Comparison of ENCODE assay signal across 14 cellular contexts in the genomic region with DNA sequence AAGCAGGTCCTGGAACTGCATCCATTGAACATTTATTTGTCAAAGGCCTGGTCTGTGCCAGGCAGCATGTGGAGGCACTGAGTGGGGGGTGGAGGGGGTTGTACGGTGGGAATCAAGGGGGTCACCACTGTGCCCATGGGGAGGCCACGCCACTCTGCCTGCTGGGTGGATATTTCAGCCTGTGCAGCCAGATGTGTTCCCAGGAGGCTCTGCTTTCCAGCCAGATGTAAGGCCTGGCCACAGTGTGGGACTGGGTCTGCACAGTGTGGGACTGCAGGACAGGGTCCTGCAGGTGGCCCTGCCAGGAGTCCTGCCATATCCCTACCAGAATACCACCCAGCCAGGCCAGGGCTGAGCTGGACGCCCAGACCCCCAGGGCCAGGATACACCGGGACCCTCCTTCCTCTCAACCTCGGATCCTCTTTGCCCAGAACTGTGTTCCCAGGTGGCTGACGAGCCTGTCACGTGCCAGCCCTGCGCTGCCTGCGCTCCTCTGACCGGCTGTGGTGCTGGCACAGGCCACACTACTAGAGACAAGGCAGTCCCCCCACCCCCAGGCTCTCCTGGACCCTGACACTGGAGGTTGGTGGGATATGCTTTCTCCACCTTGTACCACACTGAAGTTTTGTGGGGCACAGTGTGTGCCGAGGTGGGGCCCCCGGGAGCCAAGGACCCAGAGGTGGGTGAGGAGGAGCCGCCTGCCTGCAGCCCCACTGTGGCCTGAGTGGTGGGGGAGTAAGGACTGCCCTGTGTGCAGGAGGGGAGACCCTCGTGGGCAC. TPM values are rescaled to one million over a fixed set of nuclear protein-coding genes. Genes with fewer than 3 reads are reported as not detected.
A peak's percentile ranks its signal among the peaks of the same experiment; 100 is the strongest.
DNase-seq lines count a peak whose midpoint lies in the region; ATAC-seq and TF ChIP-seq lines count a peak whose summit lies in the region.
"Had no signal": no experiment of that assay in that cellular context is flagged by ENCODE, and none has a peak within 500 bp of the region (broad histone marks: within the 10 kb centered on the region; RNA-seq: fewer than 3 reads in every experiment).

No MANE protein-coding gene starts in this region.

- peaks cover 44 to 69% (median 58%) of the 10 kb centered on the region in 4 donors for H3K4me1 ChIP-seq in stomach

- H3K9me3 Mint-ChIP-seq in activated CD4-positive, alpha-beta T cell treated with anti-CD3 and anti-CD28 coated beads, Interleukin-2, amount 10 ng/mL, durations not matched to agents 7 days and 5 days: no peaks in the 10 kb centered on the region
- H3K9me3 Mint-ChIP-seq: activated naive CD4-positive, alpha-beta T cell treated with anti-CD3 and anti-CD28 coated beads, Interleukin-2, amount 50 U/mL, for 24 hours; naive thymus-derived CD8-positive, alpha-beta T cell had no signal

- intact Hi-C loops in stomach (cut with DNase I; ENCODE audit: low total_unique reads): no loop called here

- H3K36me3 ChIP-seq in stomach: peaks cover 41 to 81% (median 77%) of the 10 kb centered on the region in 4 donors

- no peak for DNase-seq in activated CD4-positive, alpha-beta T cell treated with anti-CD3 and anti-CD28 coated beads, Interleukin-2, amount 10 ng/mL, durations not matched to agents 7 days and 5 days
- no peak for DNase-seq in activated CD4-positive, alpha-beta T cell treated with anti-CD3 and anti-CD28 coated beads, Interleukin-2, amount 50 U/mL, for 4 hours
- DNase-seq in T-helper 17 cell (no peak), islet precursor cell (peak; percentile 47), stomach (no peak), amniotic stem cell (lab: John Stamatoyannopoulos, UW) (no peak), kidney glomerular epithelial cell (lab: John Stamatoyannopoulos, UW) (no peak)
- DNase-seq: 8988T, DMS79, SHP77 had no signal

- peaks cover 18% of the 10 kb centered on the region for H3K36me3 Mint-ChIP-seq in activated CD4-positive, alpha-beta T cell treated with anti-CD3 and anti-CD28 coated beads, Interleukin-2, amount 10 ng/mL, durations not matched to agents 7 days and 5 days (ENCODE audit: low read depth)
- no peaks in the 10 kb centered on the region for H3K36me3 Mint-ChIP-seq in T-helper 17 cell (ENCODE audit: low read depth)
- H3K36me3 Mint-ChIP-seq: activated naive CD4-positive, alpha-beta T cell treated with anti-CD3 and anti-CD28 coated beads, Interleukin-2, amount 50 U/mL, for 24 hours had no signal

- H3K27me3 ChIP-seq in stomach: no peaks in the 10 kb centered on the region

- H3K9me3 ChIP-seq in T-helper 17 cell (ENCODE audit: control insufficient read depth, low read length, poor library complexity, severe bottlenecking) (no peaks in the 10 kb centered on the region), stomach (no peaks in the 10 kb centered on the region)

- peak overlapping the region; percentile 30 to 71 (median 65) for H3K27ac ChIP-seq in stomach

- whole genome bisulfite sequencing in stomach, 5 donors: 80 to 89% (median 87%) methylated on average over 3 to 14 of the region's 14 CpGs

- CTCF ChIA-PET in activated CD4-positive, alpha-beta T cell treated with anti-CD3 and anti-CD28 coated beads, Interleukin-2, amount 10 ng/mL, durations not matched to agents 7 days and 5 days (lab: Charles Lee): interaction anchor here (1.2 kb wide), 1 partner anchor 15 kb away, joined by 3 read pairs; no protein-coding TSS in a partner anchor

- H3K4me1 Mint-ChIP-seq in activated CD4-positive, alpha-beta T cell treated with anti-CD3 and anti-CD28 coated beads, Interleukin-2, amount 10 ng/mL, durations not matched to agents 7 days and 5 days: no peaks in the 10 kb centered on the region
- H3K4me1 Mint-ChIP-seq in T-helper 17 cell: peaks cover 9% of the 10 kb centered on the region

- H3K27ac Mint-ChIP-seq in activated CD4-positive, alpha-beta T cell treated with anti-CD3 and anti-CD28 coated beads, Interleukin-2, amount 10 ng/mL, durations not matched to agents 7 days and 5 days: peak overlapping the region; percentile 55
- H3K27ac Mint-ChIP-seq in T-helper 17 cell: peak overlapping the region; percentile 74
- H3K27ac Mint-ChIP-seq: activated naive CD4-positive, alpha-beta T cell treated with anti-CD3 and anti-CD28 coated beads, Interleukin-2, amount 50 U/mL, for 24 hours had no signal

- TF ChIP-seq EP300 in stomach (IDR thresholded peaks at IDR 0.05): no peak

- ATAC-seq in T-helper 17 cell (no peak), GM19467 (IDR thresholded peaks at IDR 0.05; ENCODE audit: unreplicated experiment) (no peak)
- ATAC-seq: activated CD4-positive, CD25-positive, alpha-beta regulatory T cell treated with anti-CD3 and anti-CD28 coated beads, Interleukin-2, amount 50 U/mL, for 24 hours; naive thymus-derived CD8-positive, alpha-beta T cell had no signal

- POLR2A ChIA-PET in activated CD4-positive, alpha-beta T cell treated with anti-CD3 and anti-CD28 coated beads, Interleukin-2, amount 10 ng/mL, durations not matched to agents 7 days and 5 days (lab: Charles Lee): no interaction called here

- no peaks in the 10 kb centered on the region for H3K27me3 Mint-ChIP-seq in activated CD4-positive, alpha-beta T cell treated with anti-CD3 and anti-CD28 coated beads, Interleukin-2, amount 10 ng/mL, durations not matched to agents 7 days and 5 days
- H3K27me3 Mint-ChIP-seq in T-helper 17 cell: no peaks in the 10 kb centered on the region
- H3K27me3 Mint-ChIP-seq: activated naive CD4-positive, alpha-beta T cell treated with anti-CD3 and anti-CD28 coated beads, Interleukin-2, amount 50 U/mL, for 24 hours; naive thymus-derived CD8-positive, alpha-beta T cell had no signal

- H3K4me3 ChIP-seq in stomach: no peak overlapping the region

- no peak for TF ChIP-seq POLR2A in stomach (IDR thresholded peaks at IDR 0.05)

- no peak overlapping the region for H3K4me3 Mint-ChIP-seq in activated CD4-positive, alpha-beta T cell treated with anti-CD3 and anti-CD28 coated beads, Interleukin-2, amount 10 ng/mL, durations not matched to agents 7 days and 5 days
- H3K4me3 Mint-ChIP-seq in T-helper 17 cell: no peak overlapping the region
- H3K4me3 Mint-ChIP-seq: activated naive CD4-positive, alpha-beta T cell treated with anti-CD3 and anti-CD28 coated beads, Interleukin-2, amount 50 U/mL, for 24 hours; naive thymus-derived CD8-positive, alpha-beta T cell had no signal

- TF ChIP-seq CTCF in stomach (IDR thresholded peaks at IDR 0.05): no peak

RNA-seq across cellular contexts. Expression of a gene that starts 17.5 kb away (rescaled TPM):
- 10 to 100 TPM; 36.4 to 37.4 TPM for total RNA-seq in activated CD4-positive, alpha-beta T cell treated with anti-CD3 and anti-CD28 coated beads, Interleukin-2, amount 10 ng/mL, durations not matched to agents 7 days and 5 days
- total RNA-seq in T-helper 17 cell: 1 to 10 TPM; 6.9 to 8.3 TPM
- total RNA-seq in stomach: 10 to 100 TPM in 2 of 5 donors, 1 to 10 TPM in 3; 2.6 to 70.1 (median 7.0) TPM
- polyA plus RNA-seq in stomach: 1 to 10 TPM; 3.5 to 6.2 (median 3.8) TPM

RNA-seq across cellular contexts. Expression of a gene that starts 17.8 kb away (rescaled TPM):
- 10 to 100 TPM; 16.9 to 17.2 TPM for total RNA-seq in activated CD4-positive, alpha-beta T cell treated with anti-CD3 and anti-CD28 coated beads, Interleukin-2, amount 10 ng/mL, durations not matched to agents 7 days and 5 days
- total RNA-seq in T-helper 17 cell (1 to 10 TPM; 9.1 to 9.5 TPM), stomach (100 to 1,000 TPM in 2 of 5 donors, 10 to 100 TPM in 3; 28.0 to 150 (median 64.8) TPM)
- 10 to 100 TPM; 51.9 to 95.5 (median 81.0) TPM for polyA plus RNA-seq in stomach
